In genomic region chr9:249025-249424, GRCh38 we compare ENCODE assay signal across 1 cellular context.
TF ChIP-seq lines count a peak whose summit lies in the region.

No MANE protein-coding gene starts in this region.

TF ChIP-seq in HepG2, 621 proteins besides CTCF, POLR2A, EP300 and RAD21:
- TF ChIP-seq MAFK (conservative IDR thresholded peaks at IDR 0.05 in 1 of 2, IDR thresholded peaks at IDR 0.05 in 1 of 2; ENCODE audit: low read length in 2 of 2) (no peak), LCORL (IDR thresholded peaks at IDR 0.05) (no peak), LCORL (CRISPR knock-in tag; IDR thresholded peaks at IDR 0.05) (no peak), KLF11 (CRISPR knock-in tag; IDR thresholded peaks at IDR 0.05) (no peak), FOXP1 (IDR thresholded peaks at IDR 0.05) (no peak), FOXP1 (CRISPR knock-in tag; IDR thresholded peaks at IDR 0.05) (no peak), USF2 (IDR thresholded peaks at IDR 0.05; ENCODE audit: low read depth, low read length) (no peak), USF2 (CRISPR knock-in tag; IDR thresholded peaks at IDR 0.05; ENCODE audit: borderline replicate concordance) (no peak), PCBP1 (IDR thresholded peaks at IDR 0.05; ENCODE audit: borderline replicate concordance, low read depth, low read length) (no peak), XRCC5 (optimal IDR thresholded peaks at IDR 0.05; ENCODE audit: low read length) (no peak), THAP8 (CRISPR knock-in tag; IDR thresholded peaks at IDR 0.05; ENCODE audit: borderline replicate concordance) (no peak), PRPF4 (IDR thresholded peaks at IDR 0.05; ENCODE audit: low read depth, low read length, poor library complexity, severe bottlenecking) (no peak), ARID5B (CRISPR knock-in tag; IDR thresholded peaks at IDR 0.05) (no peak), THYN1 (CRISPR knock-in tag; IDR thresholded peaks at IDR 0.05; ENCODE audit: borderline replicate concordance, low read depth) (no peak), ZNF766 (CRISPR knock-in tag; IDR thresholded peaks at IDR 0.05; ENCODE audit: borderline replicate concordance) (no peak), TEAD2 (CRISPR knock-in tag; IDR thresholded peaks at IDR 0.05) (no peak), ZNF234 (CRISPR knock-in tag; conservative IDR thresholded peaks at IDR 0.05) (no peak), GATAD2A (CRISPR knock-in tag; IDR thresholded peaks at IDR 0.05) (no peak)
